ENCODE assay signal across 1 cellular context in the genomic region with DNA sequence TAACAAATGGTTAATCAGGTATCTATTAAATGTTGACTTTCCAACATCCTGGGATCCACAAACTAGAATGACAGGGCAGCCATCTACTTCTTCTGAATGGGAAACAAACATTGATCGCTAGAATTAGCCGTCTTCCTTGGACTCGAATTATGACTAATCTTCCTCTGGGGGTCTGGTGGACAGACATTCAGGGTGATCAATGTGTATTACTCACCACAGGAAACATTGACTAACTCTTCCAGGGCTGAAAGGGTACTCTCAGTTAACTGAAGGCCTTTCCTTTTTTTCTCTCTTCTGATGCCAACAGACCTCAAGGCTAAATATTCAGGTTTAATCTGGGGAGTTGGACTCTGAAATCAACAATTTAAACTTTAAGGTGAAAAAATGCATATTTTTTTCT.
TF ChIP-seq lines count a peak whose summit lies in the region.

No MANE protein-coding gene starts in this region.

TF ChIP-seq in IMR-90, 13 proteins besides CTCF, POLR2A, EP300 and RAD21:
- TF ChIP-seq, protein P1, sequence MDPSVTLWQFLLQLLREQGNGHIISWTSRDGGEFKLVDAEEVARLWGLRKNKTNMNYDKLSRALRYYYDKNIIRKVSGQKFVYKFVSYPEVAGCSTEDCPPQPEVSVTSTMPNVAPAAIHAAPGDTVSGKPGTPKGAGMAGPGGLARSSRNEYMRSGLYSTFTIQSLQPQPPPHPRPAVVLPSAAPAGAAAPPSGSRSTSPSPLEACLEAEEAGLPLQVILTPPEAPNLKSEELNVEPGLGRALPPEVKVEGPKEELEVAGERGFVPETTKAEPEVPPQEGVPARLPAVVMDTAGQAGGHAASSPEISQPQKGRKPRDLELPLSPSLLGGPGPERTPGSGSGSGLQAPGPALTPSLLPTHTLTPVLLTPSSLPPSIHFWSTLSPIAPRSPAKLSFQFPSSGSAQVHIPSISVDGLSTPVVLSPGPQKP (IDR thresholded peaks at IDR 0.05; ENCODE audit: borderline replicate concordance, low read depth, low read length) = no peak
- TF ChIP-seq CEBPB (IDR thresholded peaks at IDR 0.05; ENCODE audit: low read depth, low read length) = peak; percentile 39; the same call in 1 of the 2 replicates
- TF ChIP-seq FOS (IDR thresholded peaks at IDR 0.05; ENCODE audit: low read depth, low read length) = peak; percentile 50; the same call in 1 of the 2 replicates
TF ChIP-seq in IMR-90: peak in this region for 2.
